In the genomic region with DNA sequence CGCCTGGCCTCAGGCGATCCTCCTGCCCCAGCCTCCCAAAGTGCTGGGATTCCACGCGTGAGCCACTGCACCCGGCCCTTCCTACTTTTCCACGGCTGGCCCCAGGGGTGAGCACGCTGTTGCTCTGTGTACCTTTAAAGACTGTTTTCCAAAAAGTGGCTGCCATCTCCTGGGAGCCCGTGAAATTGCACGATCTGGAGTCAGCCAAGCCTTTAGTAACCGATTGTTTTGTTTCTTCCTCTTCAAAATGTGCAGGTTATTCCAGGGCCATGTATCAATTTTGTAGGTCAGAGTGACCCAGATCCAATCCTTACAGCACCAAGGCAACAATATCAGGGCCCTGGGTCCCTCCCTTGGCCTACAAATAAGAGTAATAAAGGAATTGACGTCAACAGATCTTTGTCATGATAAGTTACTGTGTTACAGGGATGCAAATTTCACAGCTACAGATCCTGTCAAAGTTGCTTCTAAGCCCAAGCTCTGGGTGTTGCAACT, we compare ENCODE assay signal across 8 cellular contexts.
DNase-seq lines count a peak whose midpoint lies in the region; ATAC-seq, FAIRE-seq and TF ChIP-seq lines count a peak whose summit lies in the region.

No MANE protein-coding gene starts in this region.

- DNase-seq in Right ventricle myocardium inferior (ENCODE audit: missing footprints) (no peak), cardiac septum (ENCODE audit: low spot score) (no peak), NCI-H146 treated with DMSO at 0.1 percent for 48 hours (lab: John Stamatoyannopoulos, UW; ENCODE audit: unreplicated experiment) (peak; percentile 83), T1000 (lab: John Stamatoyannopoulos, UW) (peak; percentile 4), endothelial cell of umbilical vein (ENCODE audit: low read depth, low spot score) (peak; percentile 47), midbrain (lab: John Stamatoyannopoulos, UW) (peak; percentile 71), NCI-H446 treated with DMSO at 0.1 percent for 48 hours (lab: John Stamatoyannopoulos, UW) (no peak)

- no peaks in the 10 kb centered on the region for H3K36me3 ChIP-seq in endothelial cell of umbilical vein (ENCODE audit: control insufficient read depth in 2 of 2, extremely low read depth in 1 of 2, insufficient read depth in 2 of 2, low read length in 2 of 2)

- FAIRE-seq in endothelial cell of umbilical vein (lab: Jason Lieb, UNC), result peak; percentile 18

- ATAC-seq in Right ventricle myocardium inferior (peak; percentile 83), HG02759 (IDR thresholded peaks at IDR 0.05; ENCODE audit: unreplicated experiment) (peak; percentile 60)

- peak; percentile 37 to 55 for TF ChIP-seq CTCF in endothelial cell of umbilical vein (IDR thresholded peaks at IDR 0.05; ENCODE audit: extremely low read depth in 1 of 2, insufficient read depth in 1 of 2, low read depth in 1 of 2, low read length in 2 of 2)

- no peaks in the 10 kb centered on the region for H3K9me1 ChIP-seq in endothelial cell of umbilical vein (replicated peaks; ENCODE audit: control insufficient read depth, extremely low read depth, insufficient read depth, low read length)

- no peak overlapping the region for H2AFZ ChIP-seq in endothelial cell of umbilical vein (ENCODE audit: low read depth, low read length)

- intact Hi-C loops in Right ventricle myocardium inferior (cut with DNase I), result loop anchor here (2.0 kb wide), 1 partner anchor 288 kb away; no protein-coding TSS in a partner anchor
- intact Hi-C loops in cardiac septum (cut with DNase I), result no loop called here
- intact Hi-C loops in endothelial cell of umbilical vein (cut with micrococcal nuclease), result loop anchor here (1.0 to 10.0 kb wide), 4 partner anchors 58 to 287 kb away; no protein-coding TSS in a partner anchor

- no peaks in the 10 kb centered on the region for H4K20me1 ChIP-seq in endothelial cell of umbilical vein (replicated peaks; ENCODE audit: control insufficient read depth, extremely low read depth, insufficient read depth, low read length)

- TF ChIP-seq POLR2A in endothelial cell of umbilical vein (IDR thresholded peaks at IDR 0.05; ENCODE audit: low read depth, low read length), result no peak

- BruUV-seq in endothelial cell of umbilical vein (replicated peaks; lab: Mats Ljungman, UMichigan), result no TSS peak

- POLR2A ChIA-PET in endothelial cell of umbilical vein (lab: Charles Lee), result interaction anchor here (0.6 kb wide), 2 partner anchors 32 to 237 kb away, joined by 3 to 7 read pairs; no protein-coding TSS in a partner anchor

- CTCF ChIA-PET in endothelial cell of umbilical vein (lab: Charles Lee), result interaction anchor here (0.6 to 4.9 kb wide), 11 partner anchors 15 to 1116 kb away, joined by 3 to 75 read pairs (median 3); no protein-coding TSS in a partner anchor

- no peak overlapping the region for H3K4me3 ChIP-seq in endothelial cell of umbilical vein (replicated peaks in 1 of 3; ENCODE audit: insufficient read depth in 1 of 3, low read depth in 1 of 3, low read length in 3 of 3)

- no peak overlapping the region for H3K4me2 ChIP-seq in endothelial cell of umbilical vein (ENCODE audit: insufficient read depth, low read length)

- H3K4me1 ChIP-seq in endothelial cell of umbilical vein (ENCODE audit: control insufficient read depth, extremely low read depth, insufficient read depth, low read length), result no peaks in the 10 kb centered on the region

- H3K9me3 ChIP-seq in endothelial cell of umbilical vein (replicated peaks; ENCODE audit: control insufficient read depth, insufficient read depth, low read length), result no peaks in the 10 kb centered on the region

- no peak overlapping the region for H3K9ac ChIP-seq in endothelial cell of umbilical vein (replicated peaks; ENCODE audit: extremely low read depth, insufficient read depth, low read length)

- H3K79me2 ChIP-seq in endothelial cell of umbilical vein (ENCODE audit: control insufficient read depth, insufficient read depth, low read length), result no peaks in the 10 kb centered on the region

- no peak overlapping the region for H3K27ac ChIP-seq in endothelial cell of umbilical vein (ENCODE audit: insufficient read depth, low read depth, low read length)

- peaks cover 0 to 2% of the 10 kb centered on the region in 2 experiments for H3K27me3 ChIP-seq in endothelial cell of umbilical vein (ENCODE audit: control insufficient read depth in 2 of 2, insufficient read depth in 2 of 2, low read length in 2 of 2)

- dilution Hi-C loops in endothelial cell of umbilical vein (cut with MboI; ENCODE audit: extremely low pct_ligation_motif_present, low sequenced_read_pairs), result no loop called here

TF ChIP-seq in endothelial cell of umbilical vein, 7 proteins besides CTCF, POLR2A, EP300 and RAD21:
- no peak for TF ChIP-seq GATA2 (IDR thresholded peaks at IDR 0.05; ENCODE audit: insufficient read depth, insufficient read length, low read depth, low read length)
- TF ChIP-seq FOS (IDR thresholded peaks at IDR 0.05; ENCODE audit: borderline replicate concordance, insufficient read depth, low read length), result no peak
- no peak for TF ChIP-seq MYC (IDR thresholded peaks at IDR 0.05; ENCODE audit: low read depth, low read length)
- TF ChIP-seq, protein P1, sequence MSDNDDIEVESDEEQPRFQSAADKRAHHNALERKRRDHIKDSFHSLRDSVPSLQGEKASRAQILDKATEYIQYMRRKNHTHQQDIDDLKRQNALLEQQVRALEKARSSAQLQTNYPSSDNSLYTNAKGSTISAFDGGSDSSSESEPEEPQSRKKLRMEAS (IDR thresholded peaks at IDR 0.05; ENCODE audit: insufficient read depth, insufficient read length), result no peak
- no peak for TF ChIP-seq POLR2AphosphoS5 (IDR thresholded peaks at IDR 0.05; ENCODE audit: insufficient read depth, low read depth, low read length)
- TF ChIP-seq JUN (IDR thresholded peaks at IDR 0.05; ENCODE audit: borderline replicate concordance, insufficient read depth, insufficient read length, low read depth), result no peak
- no peak for TF ChIP-seq EZH2 (IDR thresholded peaks at IDR 0.05; ENCODE audit: borderline replicate concordance, low read depth, low read length, severe bottlenecking)

Comparison
In these comparisons a context has a peak if more than half of its experiments do, and no peak if none do; other contexts are left out.
1. DNase-seq: peak in NCI-H146 treated with DMSO at 0.1 percent for 48 hours (single experiment), T1000 (single experiment), endothelial cell of umbilical vein (single experiment) and midbrain (single experiment); none in Right ventricle myocardium inferior (single experiment), cardiac septum (single experiment) and NCI-H446 treated with DMSO at 0.1 percent for 48 hours (single experiment).